Comparison of ENCODE assay signal across 25 cellular contexts in the genomic region with DNA sequence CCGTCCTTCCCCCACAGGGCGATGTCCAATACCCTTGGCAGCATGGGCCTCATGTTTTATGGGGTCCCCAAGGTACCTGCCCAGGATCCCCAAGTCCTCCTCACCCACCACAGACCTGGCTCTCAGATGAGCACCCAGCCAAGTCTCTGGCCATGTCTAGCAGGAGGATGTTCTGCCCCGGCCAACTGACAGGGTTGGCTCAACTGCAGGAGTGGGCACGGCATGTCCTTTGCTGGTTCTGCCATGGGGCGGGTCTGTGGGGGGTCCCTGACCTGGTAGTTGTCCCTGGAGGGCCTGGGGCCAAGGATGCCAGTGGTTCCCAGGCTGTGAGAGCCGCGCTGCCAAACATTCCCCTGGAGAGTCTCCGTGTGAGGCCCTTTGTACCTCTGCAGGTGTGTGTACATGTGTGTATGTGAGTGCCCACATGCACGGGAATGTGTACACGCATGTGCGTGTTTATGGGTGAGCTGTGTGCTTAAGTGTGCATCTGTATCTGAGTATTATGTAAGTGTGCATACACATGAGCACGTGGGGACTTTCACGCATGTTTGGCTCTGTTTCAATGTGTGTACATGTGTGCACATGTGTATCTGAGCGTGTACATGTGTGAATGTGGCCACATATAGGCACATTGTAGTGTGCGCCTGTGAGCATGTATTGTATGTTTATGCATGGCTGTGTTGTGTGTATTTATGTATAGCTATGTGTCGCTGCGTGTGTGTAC.
DNase-seq lines count a peak whose midpoint lies in the region; ATAC-seq and TF ChIP-seq lines count a peak whose summit lies in the region.
"Had no signal": no experiment of that assay in that cellular context is flagged by ENCODE, and none has a peak within 500 bp of the region (broad histone marks: within the 10 kb centered on the region; RNA-seq: fewer than 3 reads in every experiment).

No MANE protein-coding gene starts in this region.

- no peaks in the 10 kb centered on the region for H3K36me3 Mint-ChIP-seq in activated naive CD8-positive, alpha-beta T cell treated with anti-CD3 and anti-CD28 coated beads, Interleukin-2, amount 10 ng/mL, durations not matched to agents 7 days and 5 days
- no peaks in the 10 kb centered on the region for H3K36me3 Mint-ChIP-seq in activated naive CD8-positive, alpha-beta T cell treated with anti-CD3 and anti-CD28 coated beads, Interleukin-2, amount 50 U/mL, for 24 hours (ENCODE audit: low read depth)
- no peaks in the 10 kb centered on the region for H3K36me3 Mint-ChIP-seq in glutamatergic neuron (ENCODE audit: unreplicated experiment)
- H3K36me3 Mint-ChIP-seq: activated naive CD4-positive, alpha-beta T cell treated with anti-CD3 and anti-CD28 coated beads, Interleukin-2, amount 50 U/mL, for 24 hours; mesothelial cell of epicardium; stimulated activated effector memory CD8-positive, alpha-beta T cell treated with anti-CD3 and anti-CD28 coated beads, Interleukin-12 subunit alpha, Interleukin-12 subunit beta, amount 100 ng/mL, for 72 hours had no signal

- H3K27me3 ChIP-seq in upper lobe of right lung: no peaks in the 10 kb centered on the region
- H3K27me3 ChIP-seq in A673 (replicated peaks; ENCODE audit: insufficient read depth, low read depth, low read length, poor library complexity): no peaks in the 10 kb centered on the region
- H3K27me3 ChIP-seq: colonic mucosa had no signal

- H3K9me3 Mint-ChIP-seq in activated naive CD8-positive, alpha-beta T cell treated with anti-CD3 and anti-CD28 coated beads, Interleukin-2, amount 10 ng/mL, durations not matched to agents 7 days and 5 days: no peaks in the 10 kb centered on the region
- H3K9me3 Mint-ChIP-seq in activated naive CD8-positive, alpha-beta T cell treated with anti-CD3 and anti-CD28 coated beads, Interleukin-2, amount 50 U/mL, for 24 hours: no peaks in the 10 kb centered on the region
- no peaks in the 10 kb centered on the region for H3K9me3 Mint-ChIP-seq in glutamatergic neuron (ENCODE audit: unreplicated experiment)
- H3K9me3 Mint-ChIP-seq: activated naive CD4-positive, alpha-beta T cell treated with anti-CD3 and anti-CD28 coated beads, Interleukin-2, amount 50 U/mL, for 24 hours; CD4-positive, alpha-beta T cell; mesothelial cell of epicardium; nephron; stimulated activated effector memory CD8-positive, alpha-beta T cell treated with anti-CD3 and anti-CD28 coated beads, Interleukin-12 subunit alpha, Interleukin-12 subunit beta, amount 100 ng/mL, for 72 hours had no signal

- no peak overlapping the region for H3K27ac Mint-ChIP-seq in activated naive CD8-positive, alpha-beta T cell treated with anti-CD3 and anti-CD28 coated beads, Interleukin-2, amount 10 ng/mL, durations not matched to agents 7 days and 5 days
- H3K27ac Mint-ChIP-seq in activated naive CD8-positive, alpha-beta T cell treated with anti-CD3 and anti-CD28 coated beads, Interleukin-2, amount 50 U/mL, for 24 hours: no peak overlapping the region
- no peak overlapping the region for H3K27ac Mint-ChIP-seq in glutamatergic neuron (ENCODE audit: unreplicated experiment)
- H3K27ac Mint-ChIP-seq: activated naive CD4-positive, alpha-beta T cell treated with anti-CD3 and anti-CD28 coated beads, Interleukin-2, amount 50 U/mL, for 24 hours; CD4-positive, alpha-beta T cell; mesothelial cell of epicardium; stimulated activated effector memory CD8-positive, alpha-beta T cell treated with anti-CD3 and anti-CD28 coated beads, Interleukin-12 subunit alpha, Interleukin-12 subunit beta, amount 100 ng/mL, for 72 hours had no signal

- peaks cover 24% of the 10 kb centered on the region for H3K4me1 Mint-ChIP-seq in activated naive CD8-positive, alpha-beta T cell treated with anti-CD3 and anti-CD28 coated beads, Interleukin-2, amount 10 ng/mL, durations not matched to agents 7 days and 5 days
- H3K4me1 Mint-ChIP-seq in activated naive CD8-positive, alpha-beta T cell treated with anti-CD3 and anti-CD28 coated beads, Interleukin-2, amount 50 U/mL, for 24 hours: peaks cover 38% of the 10 kb centered on the region
- H3K4me1 Mint-ChIP-seq in glutamatergic neuron (ENCODE audit: low read depth, unreplicated experiment): peaks cover 2% of the 10 kb centered on the region

- intact Hi-C loops in upper lobe of right lung (cut with DNase I) (loop anchor here (2.0 kb wide), 1 partner anchor 101 kb away; no protein-coding TSS in a partner anchor), A673 (cut with micrococcal nuclease; ENCODE audit: unreplicated experiment) (loop anchor here (10.0 kb wide), 1 partner anchor 335 kb away; no protein-coding TSS in a partner anchor)

- no TSS peak for BruUV-seq in A673 (replicated peaks; lab: Mats Ljungman, UMichigan)

- POLR2A ChIA-PET in activated naive CD8-positive, alpha-beta T cell treated with anti-CD3 and anti-CD28 coated beads, Interleukin-2, amount 10 ng/mL, durations not matched to agents 7 days and 5 days (lab: Charles Lee): interaction anchor here (1.0 kb wide), 1 partner anchor 102 kb away, joined by 4 read pairs; no protein-coding TSS in a partner anchor
- POLR2A ChIA-PET in A673 (lab: Charles Lee; ENCODE audit: low non-redundant PET): no interaction called here

- H3K27ac ChIP-seq in upper lobe of right lung: no peak overlapping the region
- no peak overlapping the region for H3K27ac ChIP-seq in A673 (ENCODE audit: low read depth, low read length, poor library complexity, severe bottlenecking)
- H3K27ac ChIP-seq: colonic mucosa, skin epidermis, WERI-Rb-1 had no signal

- no peak overlapping the region for H3K4me3 ChIP-seq in upper lobe of right lung
- no peak overlapping the region for H3K4me3 ChIP-seq in A673 (ENCODE audit: low read depth, low read length, poor library complexity, severe bottlenecking)
- H3K4me3 ChIP-seq: colonic mucosa, K562, skin epidermis had no signal

- no peak overlapping the region for H3K4me3 Mint-ChIP-seq in activated naive CD8-positive, alpha-beta T cell treated with anti-CD3 and anti-CD28 coated beads, Interleukin-2, amount 10 ng/mL, durations not matched to agents 7 days and 5 days
- no peak overlapping the region for H3K4me3 Mint-ChIP-seq in activated naive CD8-positive, alpha-beta T cell treated with anti-CD3 and anti-CD28 coated beads, Interleukin-2, amount 50 U/mL, for 24 hours
- H3K4me3 Mint-ChIP-seq in glutamatergic neuron (ENCODE audit: unreplicated experiment): no peak overlapping the region
- H3K4me3 Mint-ChIP-seq: activated naive CD4-positive, alpha-beta T cell treated with anti-CD3 and anti-CD28 coated beads, Interleukin-2, amount 50 U/mL, for 24 hours; CD4-positive, alpha-beta T cell; mesothelial cell of epicardium; nephron; stimulated activated effector memory CD8-positive, alpha-beta T cell treated with anti-CD3 and anti-CD28 coated beads, Interleukin-12 subunit alpha, Interleukin-12 subunit beta, amount 100 ng/mL, for 72 hours had no signal

- H3K4me1 ChIP-seq in upper lobe of right lung (peaks cover 17% of the 10 kb centered on the region), A673 (ENCODE audit: insufficient read depth, low read length, poor library complexity, severe bottlenecking) (peaks cover 5% of the 10 kb centered on the region)

- no peaks in the 10 kb centered on the region for H3K27me3 Mint-ChIP-seq in activated naive CD8-positive, alpha-beta T cell treated with anti-CD3 and anti-CD28 coated beads, Interleukin-2, amount 10 ng/mL, durations not matched to agents 7 days and 5 days
- H3K27me3 Mint-ChIP-seq in activated naive CD8-positive, alpha-beta T cell treated with anti-CD3 and anti-CD28 coated beads, Interleukin-2, amount 50 U/mL, for 24 hours: peaks cover 1% of the 10 kb centered on the region
- peaks cover 14% of the 10 kb centered on the region for H3K27me3 Mint-ChIP-seq in glutamatergic neuron (ENCODE audit: unreplicated experiment)
- H3K27me3 Mint-ChIP-seq: activated naive CD4-positive, alpha-beta T cell treated with anti-CD3 and anti-CD28 coated beads, Interleukin-2, amount 50 U/mL, for 24 hours; CD4-positive, alpha-beta T cell had no signal

- no peak for ATAC-seq in activated naive CD8-positive, alpha-beta T cell treated with anti-CD3 and anti-CD28 coated beads, Interleukin-2, amount 10 ng/mL, durations not matched to agents 7 days and 5 days (ENCODE audit: low read depth)
- no peak for ATAC-seq in activated naive CD8-positive, alpha-beta T cell treated with anti-CD3 and anti-CD28 coated beads, Interleukin-2, amount 50 U/mL, for 24 hours
- ATAC-seq in upper lobe of right lung (no peak), HG02678 (IDR thresholded peaks at IDR 0.05; ENCODE audit: unreplicated experiment) (no peak)
- ATAC-seq: K562; stimulated activated effector memory CD8-positive, alpha-beta T cell treated with anti-CD3 and anti-CD28 coated beads, Interleukin-12 subunit alpha, Interleukin-12 subunit beta, amount 100 ng/mL, for 72 hours had no signal

- H3K9me3 ChIP-seq in upper lobe of right lung (no peaks in the 10 kb centered on the region), A673 (ENCODE audit: low read depth, low read length, poor library complexity, severe bottlenecking) (no peaks in the 10 kb centered on the region)
- H3K9me3 ChIP-seq: colonic mucosa had no signal

- peak; percentile 28 for DNase-seq in activated naive CD8-positive, alpha-beta T cell treated with anti-CD3 and anti-CD28 coated beads, Interleukin-2, amount 10 ng/mL, durations not matched to agents 7 days and 5 days
- DNase-seq in activated naive CD8-positive, alpha-beta T cell treated with anti-CD3 and anti-CD28 coated beads, Interleukin-2, amount 50 U/mL, for 24 hours: no peak
- DNase-seq in glutamatergic neuron (peak; percentile 8), mesenteric fat pad (ENCODE audit: low spot score) (peak; percentile 83), upper lobe of right lung (peak; percentile 58), A673 (ENCODE audit: low spot score) (no peak), kidney glomerular epithelial cell (lab: John Stamatoyannopoulos, UW) (no peak)
- DNase-seq: activated CD4-positive, alpha-beta T cell treated with anti-CD3 and anti-CD28 coated beads, Interleukin-2, amount 50 U/mL, for 48 hours; activated T-cell treated with anti-CD3 and anti-CD28 coated beads for 4 hours; CD4-positive, alpha-beta T cell; colonic mucosa; HCEC 1CT; NCI-H1436 treated with DMSO at 0.1 percent for 48 hours; NCI-H2171; NCI-H526 treated with DMSO at 0.1 percent for 48 hours; RPMI8226; stimulated activated CD4-positive, alpha-beta T cell treated with anti-CD3 and anti-CD28 coated beads, Interleukin-2, amount 100 ng/mL, for 24 hours; WERI-Rb-1 had no signal

- no peaks in the 10 kb centered on the region for H3K36me3 ChIP-seq in upper lobe of right lung
- H3K36me3 ChIP-seq in A673 (ENCODE audit: insufficient read depth, low read length, poor library complexity, severe bottlenecking): no peaks in the 10 kb centered on the region
- H3K36me3 ChIP-seq: colonic mucosa, WERI-Rb-1 had no signal

- TF ChIP-seq CTCF in glutamatergic neuron (IDR thresholded peaks at IDR 0.05; ENCODE audit: partially characterized antibody, unreplicated experiment) (no peak), upper lobe of right lung (IDR thresholded peaks at IDR 0.05) (no peak), A673 (conservative IDR thresholded peaks at IDR 0.05; ENCODE audit: low read depth, low read length) (no peak)

- CTCF ChIA-PET in A673 (lab: Charles Lee): interaction anchor here (0.8 to 4.0 kb wide), 2 partner anchors 102 to 360 kb away, joined by 3 to 52 read pairs; no protein-coding TSS in a partner anchor

Comparison
In these comparisons a context has a peak if more than half of its experiments do, and no peak if none do; other contexts are left out.
1. DNase-seq: peak in activated naive CD8-positive, alpha-beta T cell treated with anti-CD3 and anti-CD28 coated beads, Interleukin-2, amount 10 ng/mL, durations not matched to agents 7 days and 5 days (single experiment), glutamatergic neuron (single experiment), mesenteric fat pad (single experiment) and upper lobe of right lung (single experiment); none in activated naive CD8-positive, alpha-beta T cell treated with anti-CD3 and anti-CD28 coated beads, Interleukin-2, amount 50 U/mL, for 24 hours (single experiment), A673 (single experiment) and kidney glomerular epithelial cell (single experiment).